Comparison of ENCODE assay signal across 2 cellular contexts in the genomic region with DNA sequence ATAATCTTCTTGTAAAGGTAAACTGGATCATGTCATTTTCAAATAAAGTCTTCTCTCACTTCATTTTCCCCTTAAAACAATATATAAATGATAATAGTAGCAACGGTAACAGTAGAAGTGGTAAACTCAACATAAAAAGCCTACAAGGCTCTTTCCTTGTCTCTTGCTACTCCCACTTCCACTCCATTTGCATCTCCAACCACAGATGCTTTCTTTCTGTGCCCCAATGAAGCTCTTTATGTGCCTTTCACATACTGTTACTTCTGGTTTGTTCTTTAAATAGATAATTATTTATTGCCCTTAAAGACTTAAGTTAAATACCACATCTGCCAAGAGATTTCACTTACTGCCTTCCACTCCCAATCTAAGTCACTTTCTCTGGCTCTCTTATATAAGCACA.
TF ChIP-seq lines count a peak whose summit lies in the region.

No MANE protein-coding gene starts in this region.

TF ChIP-seq in K562, 482 proteins besides CTCF, POLR2A, EP300 and RAD21 (continued from another document):
- TF ChIP-seq POLR2G (IDR thresholded peaks at IDR 0.05; ENCODE audit: low read depth, low read length) (0 out of 2 replicates have a peak, but pooled peaks have one; percentile 19), CSDE1 (IDR thresholded peaks at IDR 0.05) (no peak), TSC22D4 (tag; IDR thresholded peaks at IDR 0.05) (no peak)
- TF ChIP-seq, protein P1, sequence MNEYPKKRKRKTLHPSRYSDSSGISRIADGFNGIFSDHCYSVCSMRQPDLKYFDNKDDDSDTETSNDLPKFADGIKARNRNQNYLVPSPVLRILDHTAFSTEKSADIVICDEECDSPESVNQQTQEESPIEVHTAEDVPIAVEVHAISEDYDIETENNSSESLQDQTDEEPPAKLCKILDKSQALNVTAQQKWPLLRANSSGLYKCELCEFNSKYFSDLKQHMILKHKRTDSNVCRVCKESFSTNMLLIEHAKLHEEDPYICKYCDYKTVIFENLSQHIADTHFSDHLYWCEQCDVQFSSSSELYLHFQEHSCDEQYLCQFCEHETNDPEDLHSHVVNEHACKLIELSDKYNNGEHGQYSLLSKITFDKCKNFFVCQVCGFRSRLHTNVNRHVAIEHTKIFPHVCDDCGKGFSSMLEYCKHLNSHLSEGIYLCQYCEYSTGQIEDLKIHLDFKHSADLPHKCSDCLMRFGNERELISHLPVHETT (CRISPR knock-in tag; conservative IDR thresholded peaks at IDR 0.05 in 1 of 2, IDR thresholded peaks at IDR 0.05 in 1 of 2): 0 out of 4 replicates have a peak, but pooled peaks of 1 of the 2 experiments have one; percentile 8

TF ChIP-seq in GM23338, 12 proteins besides CTCF, POLR2A, EP300 and RAD21 (continued from another document):
- TF ChIP-seq, protein P2, sequence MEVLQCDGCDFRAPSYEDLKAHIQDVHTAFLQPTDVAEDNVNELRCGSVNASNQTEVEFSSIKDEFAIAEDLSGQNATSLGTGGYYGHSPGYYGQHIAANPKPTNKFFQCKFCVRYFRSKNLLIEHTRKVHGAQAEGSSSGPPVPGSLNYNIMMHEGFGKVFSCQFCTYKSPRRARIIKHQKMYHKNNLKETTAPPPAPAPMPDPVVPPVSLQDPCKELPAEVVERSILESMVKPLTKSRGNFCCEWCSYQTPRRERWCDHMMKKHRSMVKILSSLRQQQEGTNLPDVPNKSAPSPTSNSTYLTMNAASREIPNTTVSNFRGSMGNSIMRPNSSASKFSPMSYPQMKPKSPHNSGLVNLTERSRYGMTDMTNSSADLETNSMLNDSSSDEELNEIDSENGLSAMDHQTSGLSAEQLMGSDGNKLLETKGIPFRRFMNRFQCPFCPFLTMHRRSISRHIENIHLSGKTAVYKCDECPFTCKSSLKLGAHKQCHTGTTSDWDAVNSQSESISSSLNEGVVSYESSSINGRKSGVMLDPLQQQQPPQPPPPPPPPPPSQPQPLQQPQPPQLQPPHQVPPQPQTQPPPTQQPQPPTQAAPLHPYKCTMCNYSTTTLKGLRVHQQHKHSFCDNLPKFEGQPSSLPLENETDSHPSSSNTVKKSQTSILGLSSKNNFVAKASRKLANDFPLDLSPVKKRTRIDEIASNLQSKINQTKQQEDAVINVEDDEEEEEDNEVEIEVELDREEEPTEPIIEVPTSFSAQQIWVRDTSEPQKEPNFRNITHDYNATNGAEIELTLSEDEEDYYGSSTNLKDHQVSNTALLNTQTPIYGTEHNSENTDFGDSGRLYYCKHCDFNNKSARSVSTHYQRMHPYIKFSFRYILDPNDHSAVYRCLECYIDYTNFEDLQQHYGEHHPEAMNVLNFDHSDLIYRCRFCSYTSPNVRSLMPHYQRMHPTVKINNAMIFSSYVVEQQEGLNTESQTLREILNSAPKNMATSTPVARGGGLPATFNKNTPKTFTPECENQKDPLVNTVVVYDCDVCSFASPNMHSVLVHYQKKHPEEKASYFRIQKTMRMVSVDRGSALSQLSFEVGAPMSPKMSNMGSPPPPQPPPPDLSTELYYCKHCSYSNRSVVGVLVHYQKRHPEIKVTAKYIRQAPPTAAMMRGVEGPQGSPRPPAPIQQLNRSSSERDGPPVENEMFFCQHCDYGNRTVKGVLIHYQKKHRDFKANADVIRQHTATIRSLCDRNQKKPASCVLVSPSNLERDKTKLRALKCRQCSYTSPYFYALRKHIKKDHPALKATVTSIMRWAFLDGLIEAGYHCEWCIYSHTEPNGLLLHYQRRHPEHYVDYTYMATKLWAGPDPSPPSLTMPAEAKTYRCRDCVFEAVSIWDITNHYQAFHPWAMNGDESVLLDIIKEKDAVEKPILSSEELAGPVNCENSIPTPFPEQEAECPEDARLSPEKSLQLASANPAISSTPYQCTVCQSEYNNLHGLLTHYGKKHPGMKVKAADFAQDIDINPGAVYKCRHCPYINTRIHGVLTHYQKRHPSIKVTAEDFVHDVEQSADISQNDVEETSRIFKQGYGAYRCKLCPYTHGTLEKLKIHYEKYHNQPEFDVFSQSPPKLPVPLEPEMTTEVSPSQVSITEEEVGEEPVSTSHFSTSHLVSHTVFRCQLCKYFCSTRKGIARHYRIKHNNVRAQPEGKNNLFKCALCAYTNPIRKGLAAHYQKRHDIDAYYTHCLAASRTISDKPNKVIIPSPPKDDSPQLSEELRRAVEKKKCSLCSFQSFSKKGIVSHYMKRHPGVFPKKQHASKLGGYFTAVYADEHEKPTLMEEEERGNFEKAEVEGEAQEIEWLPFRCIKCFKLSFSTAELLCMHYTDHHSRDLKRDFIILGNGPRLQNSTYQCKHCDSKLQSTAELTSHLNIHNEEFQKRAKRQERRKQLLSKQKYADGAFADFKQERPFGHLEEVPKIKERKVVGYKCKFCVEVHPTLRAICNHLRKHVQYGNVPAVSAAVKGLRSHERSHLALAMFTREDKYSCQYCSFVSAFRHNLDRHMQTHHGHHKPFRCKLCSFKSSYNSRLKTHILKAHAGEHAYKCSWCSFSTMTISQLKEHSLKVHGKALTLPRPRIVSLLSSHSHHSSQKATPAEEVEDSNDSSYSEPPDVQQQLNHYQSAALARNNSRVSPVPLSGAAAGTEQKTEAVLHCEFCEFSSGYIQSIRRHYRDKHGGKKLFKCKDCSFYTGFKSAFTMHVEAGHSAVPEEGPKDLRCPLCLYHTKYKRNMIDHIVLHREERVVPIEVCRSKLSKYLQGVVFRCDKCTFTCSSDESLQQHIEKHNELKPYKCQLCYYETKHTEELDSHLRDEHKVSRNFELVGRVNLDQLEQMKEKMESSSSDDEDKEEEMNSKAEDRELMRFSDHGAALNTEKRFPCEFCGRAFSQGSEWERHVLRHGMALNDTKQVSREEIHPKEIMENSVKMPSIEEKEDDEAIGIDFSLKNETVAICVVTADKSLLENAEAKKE (CRISPR knock-in tag; IDR thresholded peaks at IDR 0.05): no peak
- TF ChIP-seq EZH2phosphoT487 (IDR thresholded peaks at IDR 0.05; ENCODE audit: unreplicated experiment) (no peak), POLR2AphosphoS5 (IDR thresholded peaks at IDR 0.05; ENCODE audit: low read depth) (no peak), CREB1 (CRISPR knock-in tag; IDR thresholded peaks at IDR 0.05; ENCODE audit: low read depth) (no peak), ETS1 (IDR thresholded peaks at IDR 0.05) (no peak)
